ENCODE assay signal across 31 cellular contexts in the genomic region with DNA sequence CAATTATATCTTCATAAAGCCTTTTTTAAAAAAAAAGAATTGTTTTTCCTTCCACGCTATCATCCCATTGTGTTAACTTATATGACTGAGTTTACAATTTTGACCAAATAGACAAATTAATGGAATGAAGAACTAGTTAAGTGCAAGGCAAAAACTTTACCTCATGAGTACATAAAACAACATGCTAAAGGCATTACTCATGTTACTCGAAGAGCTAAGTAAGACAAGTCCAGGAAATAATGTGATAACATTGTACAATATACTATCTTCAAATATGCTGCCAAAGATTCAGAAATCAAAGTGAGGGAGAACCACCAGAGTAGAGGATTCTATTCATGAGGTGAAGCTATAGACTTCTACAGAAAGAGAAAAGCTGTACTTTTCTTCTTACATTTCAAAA. TPM values are rescaled to one million over a fixed set of nuclear protein-coding genes. Genes with fewer than 3 reads are reported as not detected.
A peak's percentile ranks its signal among the peaks of the same experiment; 100 is the strongest.
DNase-seq lines count a peak whose midpoint lies in the region; ATAC-seq and TF ChIP-seq lines count a peak whose summit lies in the region.
"Had no signal": no experiment of that assay in that cellular context is flagged by ENCODE, and none has a peak within 500 bp of the region (broad histone marks: within the 10 kb centered on the region; RNA-seq: fewer than 3 reads in every experiment).

No MANE protein-coding gene starts in this region.

- H3K36me3 Mint-ChIP-seq in HFFc6 (ENCODE audit: low read depth), result peaks cover 30% of the 10 kb centered on the region
- H3K36me3 Mint-ChIP-seq: activated naive CD4-positive, alpha-beta T cell treated with anti-CD3 and anti-CD28 coated beads, Interleukin-2, amount 10 ng/mL, durations not matched to agents 7 days and 5 days; CD4-positive, CD25-positive, alpha-beta regulatory T cell had no signal

- intact Hi-C loops in A673 (cut with micrococcal nuclease; ENCODE audit: unreplicated experiment), result loop anchor here (10.0 kb wide), 1 partner anchor 763 kb away; no protein-coding TSS in a partner anchor

- TF ChIP-seq CTCF in A673 (conservative IDR thresholded peaks at IDR 0.05; ENCODE audit: low read depth, low read length) (no peak), HFFc6 (IDR thresholded peaks at IDR 0.05) (no peak), cardiac fibroblast (IDR thresholded peaks at IDR 0.05; ENCODE audit: low read depth, low read length) (no peak), fibroblast of villous mesenchyme (IDR thresholded peaks at IDR 0.05; ENCODE audit: insufficient read depth, low read depth, low read length) (no peak)

- DNase-seq in A673 (ENCODE audit: low spot score) (no peak), HFFc6 (peak; percentile 22), cardiac fibroblast (ENCODE audit: low read depth in 2 of 2) (peak; percentile 38 to 60), fibroblast of villous mesenchyme (ENCODE audit: low read depth) (peak; percentile 37), NCI-H1417 treated with DMSO at 0.1 percent for 48 hours (lab: John Stamatoyannopoulos, UW) (no peak)
- DNase-seq: 8988T; activated CD8-positive, alpha-beta T cell treated with anti-CD3 and anti-CD28 coated beads for 36 hours; activated naive CD4-positive, alpha-beta T cell treated with anti-CD3 and anti-CD28 coated beads, Interleukin-2, amount 10 ng/mL, durations not matched to agents 7 days and 5 days; amniotic stem cell; CD4-positive, CD25-positive, alpha-beta regulatory T cell; cortex of kidney; effector memory CD8-positive, alpha-beta T cell; hypothalamus; Kasumi-1; MV-4-11; NCI-H1436 treated with DMSO at 0.1 percent for 48 hours; NCI-H446; NCI-H774; ovary; Peyer's patch; stimulated activated naive CD4-positive, alpha-beta T cell; SW 1271; upper lobe of left lung had no signal

- H3K4me1 Mint-ChIP-seq in HFFc6 (ENCODE audit: low read depth), result peaks cover 85% of the 10 kb centered on the region

- H3K4me3 ChIP-seq in A673 (ENCODE audit: low read depth, low read length, poor library complexity, severe bottlenecking) (no peak overlapping the region), cardiac fibroblast (replicated peaks in 1 of 2; ENCODE audit: low read depth in 2 of 2, low read length in 2 of 2) (no peak overlapping the region), fibroblast of villous mesenchyme (ENCODE audit: low read depth, low read length) (no peak overlapping the region)
- H3K4me3 ChIP-seq: ovary, Peyer's patch, skin epidermis, upper lobe of left lung had no signal

- H3K9me3 Mint-ChIP-seq in HFFc6, result 0 out of 2 replicates have a peak, but pooled peaks cover 3% of the 10 kb centered on the region
- H3K9me3 Mint-ChIP-seq: activated CD8-positive, alpha-beta T cell treated with anti-CD3 and anti-CD28 coated beads for 36 hours; activated naive CD4-positive, alpha-beta T cell treated with anti-CD3 and anti-CD28 coated beads, Interleukin-2, amount 10 ng/mL, durations not matched to agents 7 days and 5 days; activated T-helper 17 cell treated with anti-CD3 and anti-CD28 coated beads, Interleukin-2, amount 50 U/mL, for 72 hours; effector memory CD8-positive, alpha-beta T cell had no signal

- POLR2A ChIA-PET in A673 (lab: Charles Lee; ENCODE audit: low non-redundant PET), result no interaction called here

- H3K27me3 ChIP-seq in A673 (replicated peaks; ENCODE audit: insufficient read depth, low read depth, low read length, poor library complexity), result no peaks in the 10 kb centered on the region
- H3K27me3 ChIP-seq: ovary, Peyer's patch, upper lobe of left lung had no signal

- CTCF ChIA-PET in A673 (lab: Charles Lee), result no interaction called here

- H3K9me3 ChIP-seq in A673 (ENCODE audit: low read depth, low read length, poor library complexity, severe bottlenecking), result peaks cover 4% of the 10 kb centered on the region
- H3K9me3 ChIP-seq: ovary, Peyer's patch, upper lobe of left lung had no signal

- no peak overlapping the region for H3K4me3 Mint-ChIP-seq in HFFc6
- H3K4me3 Mint-ChIP-seq: activated CD8-positive, alpha-beta T cell treated with anti-CD3 and anti-CD28 coated beads for 36 hours; activated naive CD4-positive, alpha-beta T cell treated with anti-CD3 and anti-CD28 coated beads, Interleukin-2, amount 10 ng/mL, durations not matched to agents 7 days and 5 days; CD4-positive, CD25-positive, alpha-beta regulatory T cell; effector memory CD8-positive, alpha-beta T cell had no signal

- H3K27ac ChIP-seq in A673 (ENCODE audit: low read depth, low read length, poor library complexity, severe bottlenecking), result peak overlapping the region; percentile 77
- H3K27ac ChIP-seq: ovary, Peyer's patch had no signal

- peak overlapping the region; percentile 25; the same call in 1 of the 2 replicates for H3K27ac Mint-ChIP-seq in HFFc6
- H3K27ac Mint-ChIP-seq: activated naive CD4-positive, alpha-beta T cell treated with anti-CD3 and anti-CD28 coated beads, Interleukin-2, amount 10 ng/mL, durations not matched to agents 7 days and 5 days; activated T-helper 17 cell treated with anti-CD3 and anti-CD28 coated beads, Interleukin-2, amount 50 U/mL, for 72 hours; effector memory CD8-positive, alpha-beta T cell had no signal

- H3K4me1 ChIP-seq in A673 (ENCODE audit: insufficient read depth, low read length, poor library complexity, severe bottlenecking), result peaks cover 29% of the 10 kb centered on the region
- H3K4me1 ChIP-seq: Peyer's patch had no signal

- ATAC-seq in HG03342 (IDR thresholded peaks at IDR 0.05; ENCODE audit: unreplicated experiment), result no peak
- no peak for ATAC-seq in GM18519 (IDR thresholded peaks at IDR 0.05; ENCODE audit: low FRiP score, unreplicated experiment)
- ATAC-seq in HG02678 (IDR thresholded peaks at IDR 0.05; ENCODE audit: unreplicated experiment), result no peak
- ATAC-seq: activated CD8-positive, alpha-beta T cell treated with anti-CD3 and anti-CD28 coated beads for 36 hours; activated T-helper 17 cell treated with anti-CD3 and anti-CD28 coated beads, Interleukin-2, amount 50 U/mL, for 72 hours; effector memory CD8-positive, alpha-beta T cell; esophagus mucosa; HepG2; left lobe of liver had no signal

- no peaks in the 10 kb centered on the region for H3K27me3 Mint-ChIP-seq in HFFc6 (ENCODE audit: insufficient read depth)
- H3K27me3 Mint-ChIP-seq: activated naive CD4-positive, alpha-beta T cell treated with anti-CD3 and anti-CD28 coated beads, Interleukin-2, amount 10 ng/mL, durations not matched to agents 7 days and 5 days had no signal

- BruUV-seq in A673 (replicated peaks; lab: Mats Ljungman, UMichigan), result no TSS peak

- H3K36me3 ChIP-seq in A673 (ENCODE audit: insufficient read depth, low read length, poor library complexity, severe bottlenecking), result no peaks in the 10 kb centered on the region
- H3K36me3 ChIP-seq: ovary, Peyer's patch, upper lobe of left lung had no signal

RNA-seq across cellular contexts. Expression of gene DYNLT5, which starts 24.2 kb away (rescaled TPM):
- total RNA-seq in A673 (2021), result not detected in 2 replicates
- 1 to 10 TPM in 4 of 6 experiments, under 1 TPM in 2; 0.69 to 2.4 (median 1.8) TPM for total RNA-seq in HFFc6 (2021; fragmentation: NEBNext Ultra II Directional; extraction: Animal tissue kit (Norgen Biotek cat#: 25700))
- total RNA-seq in fibroblast of villous mesenchyme, result 1.7 and 2.9 TPM in 2 replicates
- total RNA-seq: activated CD8-positive, alpha-beta T cell treated with anti-CD3 and anti-CD28 coated beads for 36 hours; activated T-helper 17 cell treated with anti-CD3 and anti-CD28 coated beads, Interleukin-2, amount 50 U/mL, for 72 hours; CD4-positive, CD25-positive, alpha-beta regulatory T cell; esophagus mucosa; HepG2 had no signal

Comparison
In these comparisons a context has a peak if more than half of its experiments do, and no peak if none do; other contexts are left out.
1. DNase-seq: peak in HFFc6 (single experiment), cardiac fibroblast (2 of 2) and fibroblast of villous mesenchyme (single experiment); none in A673 (single experiment) and NCI-H1417 treated with DMSO at 0.1 percent for 48 hours (single experiment).